24 cellular contexts compared by ENCODE assay signal in genomic region chr12:33357181-33357580, GRCh38.
"Had no signal": no experiment of that assay in that cellular context is flagged by ENCODE, and none has a peak within 500 bp of the region (broad histone marks: within the 10 kb centered on the region; RNA-seq: fewer than 3 reads in every experiment).

No MANE protein-coding gene starts in this region.

- H3K9ac ChIP-seq: parathyroid adenoma had no signal

- H3K9me3 Mint-ChIP-seq: natural killer cell treated with Interleukin-12 subunit alpha and Interleukin-12 subunit beta and Interleukin-15 and Interleukin-18, amount 100 ng/mL, for 72 hours; stimulated activated naive B cell treated with anti-CD40 and anti-IgM and Interleukin-4, amounts not matched to agents 10 μg/mL and 1 μg/mL and 100 μg/mL, for 72 hours; type B pancreatic cell had no signal

- H3K4me2 ChIP-seq: hepatocyte, smooth muscle cell had no signal

- H2AFZ ChIP-seq: hepatocyte, parathyroid adenoma had no signal

- DNase-seq: heart right ventricle; kidney; left ventricle myocardium inferior; midbrain; mucosa of descending colon; naive thymus-derived CD4-positive, alpha-beta T cell; nucleus accumbens; psoas muscle; right lobe of liver; stimulated activated CD4-positive, alpha-beta T cell treated with anti-CD3 and anti-CD28 coated beads, Interleukin-1b, Interleukin-23, amount 100 ng/mL, for 48 hours; stimulated activated CD4-positive, alpha-beta T cell treated with anti-CD3 and anti-CD28 coated beads, Interleukin-2, amount 100 ng/mL, for 48 hours; stimulated activated naive B cell treated with anti-CD40 and anti-IgM and Interleukin-4, amounts not matched to agents 10 μg/mL and 1 μg/mL and 100 μg/mL, for 72 hours; stimulated activated naive CD8-positive, alpha-beta T cell treated with anti-CD3 and anti-CD28 coated beads, Interleukin-15, Interleukin-2, amounts not matched to agents 100 U/mL and 50 U/mL, for 24 hours; stomach; testis; thyroid gland; uterus had no signal

- H3K9me3 ChIP-seq: heart right ventricle, left ventricle myocardium inferior, mucosa of descending colon, psoas muscle, right atrium auricular region, right lobe of liver, stomach, testis, thyroid gland, uterus had no signal

- H3K4me1 Mint-ChIP-seq: stimulated activated naive B cell treated with anti-CD40 and anti-IgM and Interleukin-4, amounts not matched to agents 10 μg/mL and 1 μg/mL and 100 μg/mL, for 72 hours had no signal

- H3K36me3 ChIP-seq: heart right ventricle, left ventricle myocardium inferior, right atrium auricular region, right lobe of liver, stomach, thyroid gland, uterus had no signal

- H3K4me1 ChIP-seq: heart right ventricle, left ventricle myocardium inferior, parathyroid adenoma, psoas muscle, right atrium auricular region, right lobe of liver, stomach, testis, thyroid gland, uterus had no signal

- H3K27ac Mint-ChIP-seq: naive thymus-derived CD4-positive, alpha-beta T cell; natural killer cell treated with Interleukin-12 subunit alpha and Interleukin-12 subunit beta and Interleukin-15 and Interleukin-18, amount 100 ng/mL, for 72 hours; stimulated activated naive B cell treated with anti-CD40 and anti-IgM and Interleukin-4, amounts not matched to agents 10 μg/mL and 1 μg/mL and 100 μg/mL, for 72 hours; type B pancreatic cell had no signal

- H3K27me3 Mint-ChIP-seq: naive thymus-derived CD4-positive, alpha-beta T cell; natural killer cell treated with Interleukin-12 subunit alpha and Interleukin-12 subunit beta and Interleukin-15 and Interleukin-18, amount 100 ng/mL, for 72 hours; stimulated activated naive B cell treated with anti-CD40 and anti-IgM and Interleukin-4, amounts not matched to agents 10 μg/mL and 1 μg/mL and 100 μg/mL, for 72 hours; type B pancreatic cell had no signal

- H3K4me3 Mint-ChIP-seq: naive thymus-derived CD4-positive, alpha-beta T cell; natural killer cell treated with Interleukin-12 subunit alpha and Interleukin-12 subunit beta and Interleukin-15 and Interleukin-18, amount 100 ng/mL, for 72 hours; stimulated activated naive B cell treated with anti-CD40 and anti-IgM and Interleukin-4, amounts not matched to agents 10 μg/mL and 1 μg/mL and 100 μg/mL, for 72 hours; type B pancreatic cell had no signal

- H3K27me3 ChIP-seq: heart right ventricle, hepatocyte, right atrium auricular region, right lobe of liver, stomach, testis, thyroid gland, uterus had no signal

- H3K36me3 Mint-ChIP-seq: naive thymus-derived CD4-positive, alpha-beta T cell; natural killer cell treated with Interleukin-12 subunit alpha and Interleukin-12 subunit beta and Interleukin-15 and Interleukin-18, amount 100 ng/mL, for 72 hours; stimulated activated naive B cell treated with anti-CD40 and anti-IgM and Interleukin-4, amounts not matched to agents 10 μg/mL and 1 μg/mL and 100 μg/mL, for 72 hours; type B pancreatic cell had no signal

- H3K4me3 ChIP-seq: heart right ventricle, hepatocyte, left ventricle myocardium inferior, lung, mucosa of descending colon, psoas muscle, right atrium auricular region, right lobe of liver, smooth muscle cell, stomach, testis, thyroid gland, uterus had no signal

- H3K27ac ChIP-seq: heart right ventricle, hepatocyte, left ventricle myocardium inferior, parathyroid adenoma, psoas muscle, right atrium auricular region, right lobe of liver, stomach, testis, thyroid gland, uterus had no signal
